In the genomic region with DNA sequence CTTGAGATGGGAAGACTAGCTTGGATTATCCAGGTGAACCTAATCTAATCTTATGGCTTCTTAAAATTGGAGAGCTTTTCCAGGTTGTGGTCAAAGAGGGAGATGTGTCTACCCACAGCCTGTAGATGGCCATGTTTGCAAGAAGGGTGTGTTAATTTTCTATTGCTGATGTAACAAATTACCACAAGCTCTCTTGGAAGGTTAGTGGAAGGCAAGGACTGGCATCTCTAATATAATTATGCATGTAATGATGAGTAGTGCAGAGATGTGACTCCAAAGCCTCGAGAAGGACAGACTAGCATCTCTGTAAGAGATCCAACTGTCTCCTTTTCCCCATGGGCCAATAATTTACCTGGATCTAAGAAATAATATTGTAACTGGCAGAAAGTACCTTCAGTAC, we compare ENCODE assay signal across 15 cellular contexts. TPM values are rescaled to one million over a fixed set of nuclear protein-coding genes. Genes with fewer than 3 reads are reported as not detected.
DNase-seq lines count a peak whose midpoint lies in the region; ATAC-seq and TF ChIP-seq lines count a peak whose summit lies in the region.
"Had no signal": no experiment of that assay in that cellular context is flagged by ENCODE, and none has a peak within 500 bp of the region (broad histone marks: within the 10 kb centered on the region; RNA-seq: fewer than 3 reads in every experiment).

No MANE protein-coding gene starts in this region.

- H3K4me3 ChIP-seq in ascending aorta (no peak overlapping the region), fibroblast of the aortic adventitia (ENCODE audit: low read depth, low read length) (no peak overlapping the region), prostate gland (no peak overlapping the region), transverse colon (no peak overlapping the region)

- H3K9me3 ChIP-seq in ascending aorta, result peaks cover 8 to 15% of the 10 kb centered on the region in 2 donors
- H3K9me3 ChIP-seq in prostate gland, result no peaks in the 10 kb centered on the region
- H3K9me3 ChIP-seq in transverse colon, result peaks cover 0 to 4% of the 10 kb centered on the region in 2 donors

- TF ChIP-seq CTCF in ascending aorta (IDR thresholded peaks at IDR 0.05) (no peak), fibroblast of the aortic adventitia (IDR thresholded peaks at IDR 0.05; ENCODE audit: insufficient read depth, low read length) (no peak), prostate gland (IDR thresholded peaks at IDR 0.05) (no peak), transverse colon (IDR thresholded peaks at IDR 0.05) (no peak), mesothelial cell of epicardium (IDR thresholded peaks at IDR 0.05; ENCODE audit: unreplicated experiment) (no peak)

- H3K27me3 Mint-ChIP-seq in mesothelial cell of epicardium (ENCODE audit: low read depth), result no peaks in the 10 kb centered on the region

- no peaks in the 10 kb centered on the region for H3K36me3 Mint-ChIP-seq in mesothelial cell of epicardium
- H3K36me3 Mint-ChIP-seq: natural killer cell had no signal

- H3K27ac ChIP-seq in ascending aorta, result peak overlapping the region; percentile 81 to 82
- H3K27ac ChIP-seq in prostate gland, result peak overlapping the region; percentile 65 to 78
- H3K27ac ChIP-seq in transverse colon, result peak overlapping the region; percentile 64 to 82 (median 74)
- H3K27ac ChIP-seq: foreskin keratinocyte, RWPE1 had no signal

- TF ChIP-seq EP300 in transverse colon (IDR thresholded peaks at IDR 0.05; ENCODE audit: low read depth), result no peak

- H3K27me3 ChIP-seq in ascending aorta (no peaks in the 10 kb centered on the region), prostate gland (replicated peaks; ENCODE audit: insufficient read depth) (no peaks in the 10 kb centered on the region), transverse colon (no peaks in the 10 kb centered on the region)
- H3K27me3 ChIP-seq: foreskin keratinocyte had no signal

- WGBS in prostate gland, result 38% methylated on average over 1 of the region's 1 CpG
- 58% methylated on average over 1 of the region's 1 CpG; no CpG with 5 or more reads in 1 of the 2 donors for WGBS in transverse colon (ENCODE audit: low coverage in 1 of 2), 2 donors

- H3K4me1 ChIP-seq in ascending aorta, result peaks cover 6 to 24% of the 10 kb centered on the region in 2 donors
- no peaks in the 10 kb centered on the region for H3K4me1 ChIP-seq in prostate gland (replicated peaks)
- H3K4me1 ChIP-seq in transverse colon, result peaks cover 3 to 8% (median 4%) of the 10 kb centered on the region in 4 donors
- H3K4me1 ChIP-seq: foreskin keratinocyte had no signal

- intact Hi-C loops in ascending aorta (cut with DNase I) (loop anchor here (2.0 to 10.0 kb wide), 3 partner anchors 24 to 240 kb away; a partner anchor contains a TSS), prostate gland (cut with DNase I) (loop anchor here (10.0 kb wide), 1 partner anchor 240 kb away; a partner anchor contains a TSS), transverse colon (cut with DNase I; ENCODE audit: low total_unique reads) (loop anchor here (10.0 kb wide), 2 partner anchors 80 to 240 kb away; a partner anchor contains a TSS)

- H3K4me3 Mint-ChIP-seq in mesothelial cell of epicardium, result no peak overlapping the region
- H3K4me3 Mint-ChIP-seq: natural killer cell, WTC11 had no signal

- in situ Hi-C loops in transverse colon (cut with MboI; ENCODE audit: low pct_ligation_motif_present in 1 of 4, low pct_unique_long_range_greater_than_20kb in 1 of 4, low sequenced_read_pairs in 3 of 4), result no loop called here

- DNase-seq in ascending aorta (ENCODE audit: low spot score in 2 of 2) (no peak), fibroblast of the aortic adventitia (ENCODE audit: low read depth) (peak; percentile 45), prostate gland (ENCODE audit: low spot score) (no peak), transverse colon (no peak), mesothelial cell of epicardium (ENCODE audit: low spot score in 2 of 2, unreplicated experiment in 2 of 2) (no peak), HK-2 (ENCODE audit: unreplicated experiment) (no peak)
- DNase-seq: foreskin keratinocyte, natural killer cell, NCI-H146, NCI-H2227 treated with DMSO at 0.1 percent for 48 hours had no signal

- H3K27ac Mint-ChIP-seq in mesothelial cell of epicardium, result no peak overlapping the region
- H3K27ac Mint-ChIP-seq: natural killer cell, WTC11 had no signal

- H3K4me1 Mint-ChIP-seq in mesothelial cell of epicardium, result peaks cover 2% of the 10 kb centered on the region
- H3K4me1 Mint-ChIP-seq: natural killer cell had no signal

- H3K36me3 ChIP-seq in ascending aorta (no peaks in the 10 kb centered on the region), prostate gland (no peaks in the 10 kb centered on the region), transverse colon (no peaks in the 10 kb centered on the region)

- H3K9me3 Mint-ChIP-seq in mesothelial cell of epicardium, result peaks cover 19% of the 10 kb centered on the region

- no peak for ATAC-seq in HG02884 (IDR thresholded peaks at IDR 0.05; ENCODE audit: unreplicated experiment)
- ATAC-seq: foreskin keratinocyte, natural killer cell, WTC11 had no signal

- TF ChIP-seq POLR2A in prostate gland (IDR thresholded peaks at IDR 0.05), result no peak
- no peak for TF ChIP-seq POLR2A in transverse colon (IDR thresholded peaks at IDR 0.05)

RNA-seq across cellular contexts. Expression of a gene that starts 3.2 kb away (rescaled TPM):
- total RNA-seq in ascending aorta (650 TPM), fibroblast of the aortic adventitia (ENCODE audit: low replicate concordance) (535 and 1,346 TPM in 2 replicates), prostate gland (10 to 100 TPM; 12.8 to 17.3 TPM), transverse colon (100 to 1,000 TPM in 2 of 4 donors, 10 to 100 TPM in 2; 64.3 to 318 (median 114) TPM), mesothelial cell of epicardium (0.14 TPM in 1 of 3 replicates, not detected in the others)
- total RNA-seq: foreskin keratinocyte; M059J; natural killer cell; T-helper 1 cell treated with Interleukin-12 subunit alpha and Interleukin-12 subunit beta and Interleukin-4 antibody, amounts not matched to agents 30 ng/mL and 1 ng/mL, for 36 hours had no signal

RNA-seq across cellular contexts. Expression of a gene that starts 28.2 kb away (rescaled TPM):
- total RNA-seq in ascending aorta, result 4.6 TPM
- 1.4 and 24.3 TPM in 2 replicates for total RNA-seq in fibroblast of the aortic adventitia (ENCODE audit: low replicate concordance)
- 10 to 100 TPM in 1 of 2 donors, 1 to 10 TPM in 1; 1.7 to 14.5 TPM for total RNA-seq in prostate gland
- total RNA-seq in transverse colon, result 100 to 1,000 TPM in 2 of 4 donors, 10 to 100 TPM in 2; 28.1 to 496 (median 231) TPM
- total RNA-seq in mesothelial cell of epicardium, result 0.34 to 0.69 TPM (median 0.54 TPM) in 3 replicates
- total RNA-seq: foreskin keratinocyte; natural killer cell; T-helper 1 cell treated with Interleukin-12 subunit alpha and Interleukin-12 subunit beta and Interleukin-4 antibody, amounts not matched to agents 30 ng/mL and 1 ng/mL, for 36 hours had no signal

RNA-seq across cellular contexts. Expression of a gene that starts 33.6 kb away (rescaled TPM):
- total RNA-seq in ascending aorta (not detected), fibroblast of the aortic adventitia (ENCODE audit: low replicate concordance) (0.27 TPM in 1 of 2 replicates, not detected in the other), prostate gland (under 1 TPM in 1 of 2 donors, not detected in 1; 0.40 TPM), transverse colon (not detected), mesothelial cell of epicardium (not detected in 3 replicates)
- total RNA-seq: foreskin keratinocyte; M059J; natural killer cell; T-helper 1 cell treated with Interleukin-12 subunit alpha and Interleukin-12 subunit beta and Interleukin-4 antibody, amounts not matched to agents 30 ng/mL and 1 ng/mL, for 36 hours; WTC11 had no signal

Comparison
In these comparisons a context has a peak if more than half of its experiments do, and no peak if none do; other contexts are left out.
1. RNA of a gene that starts 3.2 kb away (total RNA-seq): 650 TPM in ascending aorta (single experiment), 535 to 1,346 TPM in fibroblast of the aortic adventitia, 64.3 to 318 TPM in transverse colon and 12.8 to 17.3 TPM in prostate gland; 0.14 TPM in mesothelial cell of epicardium; every median in the first group is over 10 times any median in the second.
2. Peak in every context shown above with its lines, with median percentiles within 50 percentile points of each other: H3K27ac ChIP-seq.